Comparison of ENCODE assay signal across 1 cellular context in the genomic region with DNA sequence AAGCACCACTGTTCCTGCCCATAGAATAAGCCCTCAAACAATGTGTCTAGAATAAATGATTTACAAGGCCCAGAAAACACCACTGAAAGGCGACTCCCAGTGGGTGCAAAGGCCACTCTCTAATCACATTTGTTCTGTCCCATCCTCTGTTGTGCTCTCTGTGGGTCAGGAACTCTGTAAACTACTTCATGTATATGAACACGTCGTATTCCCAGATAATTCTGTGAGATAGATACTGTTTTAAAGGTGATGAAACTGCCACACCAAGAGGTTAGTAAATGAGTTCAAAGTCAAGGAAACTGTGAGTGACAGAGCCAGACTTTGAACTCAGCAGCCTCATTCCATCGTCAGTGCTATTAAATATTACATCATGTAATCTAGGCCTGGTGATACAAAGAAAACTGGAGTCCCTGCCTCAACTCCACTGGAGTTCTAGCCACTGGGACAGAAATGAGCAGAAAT.
A peak's percentile ranks its signal among the peaks of the same experiment; 100 is the strongest.
TF ChIP-seq lines count a peak whose summit lies in the region.

No MANE protein-coding gene starts in this region.

TF ChIP-seq in HepG2, 621 proteins besides CTCF, POLR2A, EP300 and RAD21 (continued from another document and continues in another):
- TF ChIP-seq, protein P1, sequence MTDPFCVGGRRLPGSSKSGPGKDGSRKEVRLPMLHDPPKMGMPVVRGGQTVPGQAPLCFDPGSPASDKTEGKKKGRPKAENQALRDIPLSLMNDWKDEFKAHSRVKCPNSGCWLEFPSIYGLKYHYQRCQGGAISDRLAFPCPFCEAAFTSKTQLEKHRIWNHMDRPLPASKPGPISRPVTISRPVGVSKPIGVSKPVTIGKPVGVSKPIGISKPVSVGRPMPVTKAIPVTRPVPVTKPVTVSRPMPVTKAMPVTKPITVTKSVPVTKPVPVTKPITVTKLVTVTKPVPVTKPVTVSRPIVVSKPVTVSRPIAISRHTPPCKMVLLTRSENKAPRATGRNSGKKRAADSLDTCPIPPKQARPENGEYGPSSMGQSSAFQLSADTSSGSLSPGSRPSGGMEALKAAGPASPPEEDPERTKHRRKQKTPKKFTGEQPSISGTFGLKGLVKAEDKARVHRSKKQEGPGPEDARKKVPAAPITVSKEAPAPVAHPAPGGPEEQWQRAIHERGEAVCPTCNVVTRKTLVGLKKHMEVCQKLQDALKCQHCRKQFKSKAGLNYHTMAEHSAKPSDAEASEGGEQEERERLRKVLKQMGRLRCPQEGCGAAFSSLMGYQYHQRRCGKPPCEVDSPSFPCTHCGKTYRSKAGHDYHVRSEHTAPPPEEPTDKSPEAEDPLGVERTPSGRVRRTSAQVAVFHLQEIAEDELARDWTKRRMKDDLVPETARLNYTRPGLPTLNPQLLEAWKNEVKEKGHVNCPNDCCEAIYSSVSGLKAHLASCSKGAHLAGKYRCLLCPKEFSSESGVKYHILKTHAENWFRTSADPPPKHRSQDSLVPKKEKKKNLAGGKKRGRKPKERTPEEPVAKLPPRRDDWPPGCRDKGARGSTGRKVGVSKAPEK (CRISPR knock-in tag; IDR thresholded peaks at IDR 0.05; ENCODE audit: borderline replicate concordance): no peak
- TF ChIP-seq ZNF724P (CRISPR knock-in tag; IDR thresholded peaks at IDR 0.05; ENCODE audit: borderline replicate concordance) (no peak), RBFOX2 (IDR thresholded peaks at IDR 0.05; ENCODE audit: low read depth, low read length) (no peak), GABPA (IDR thresholded peaks at IDR 0.05; ENCODE audit: low read depth, low read length) (no peak), GABPA (CRISPR knock-in tag; IDR thresholded peaks at IDR 0.05; ENCODE audit: low read depth) (peak; percentile 48; the same call in 1 of the 2 replicates), DMAP1 (CRISPR knock-in tag; IDR thresholded peaks at IDR 0.05) (0 out of 2 replicates have a peak, but pooled peaks have one; percentile 60), ZNF670 (CRISPR knock-in tag; IDR thresholded peaks at IDR 0.05; ENCODE audit: borderline replicate concordance) (peak; percentile 82), ZNF788 (CRISPR knock-in tag; IDR thresholded peaks at IDR 0.05; ENCODE audit: borderline replicate concordance) (peak; percentile 30; the same call in 1 of the 2 replicates), ZKSCAN8 (CRISPR knock-in tag; IDR thresholded peaks at IDR 0.05; ENCODE audit: borderline replicate concordance) (peak; percentile 54; the same call in 1 of the 2 replicates), PHB2 (IDR thresholded peaks at IDR 0.05; ENCODE audit: partially characterized antibody) (no peak), JUN (CRISPR knock-in tag; IDR thresholded peaks at IDR 0.05) (peak; percentile 31; the same call in 1 of the 2 replicates), ZNF251 (CRISPR knock-in tag; IDR thresholded peaks at IDR 0.05) (no peak), ZNF10 (CRISPR knock-in tag; IDR thresholded peaks at IDR 0.05; ENCODE audit: borderline replicate concordance, low read depth) (no peak), SOX5 (CRISPR knock-in tag; IDR thresholded peaks at IDR 0.05; ENCODE audit: borderline replicate concordance) (peak; percentile 97), KDM6A (CRISPR knock-in tag; IDR thresholded peaks at IDR 0.05; ENCODE audit: low read depth) (peak; percentile 80), NR2C2 (CRISPR knock-in tag; IDR thresholded peaks at IDR 0.05; ENCODE audit: borderline replicate concordance) (peak; percentile 57; the same call in 1 of the 2 replicates), FOXA1 (IDR thresholded peaks at IDR 0.05) (no peak), FOXA1 (CRISPR knock-in tag; IDR thresholded peaks at IDR 0.05) (peak; percentile 29; the same call in 1 of the 2 replicates), ATAD3A (CRISPR knock-in tag; IDR thresholded peaks at IDR 0.05) (no peak), ZC3H13 (CRISPR knock-in tag; IDR thresholded peaks at IDR 0.05) (no peak), ZNF644 (CRISPR knock-in tag; IDR thresholded peaks at IDR 0.05; ENCODE audit: low read depth) (peak; percentile 60), SALL1 (CRISPR knock-in tag; IDR thresholded peaks at IDR 0.05) (peak; percentile 86), SMAD3 (CRISPR knock-in tag; IDR thresholded peaks at IDR 0.05) (peak; percentile 74), KMT2A (CRISPR knock-in tag; IDR thresholded peaks at IDR 0.05) (no peak), ZNF614 (CRISPR knock-in tag; IDR thresholded peaks at IDR 0.05; ENCODE audit: borderline replicate concordance) (peak; percentile 88), ARNTL (CRISPR knock-in tag; IDR thresholded peaks at IDR 0.05) (no peak), POGZ (CRISPR knock-in tag; IDR thresholded peaks at IDR 0.05) (peak; percentile 85), HNRNPUL1 (IDR thresholded peaks at IDR 0.05; ENCODE audit: low read depth, low read length) (peak; percentile 95), HDAC1 (CRISPR knock-in tag; IDR thresholded peaks at IDR 0.05) (peak; percentile 65), GABPB1 (CRISPR knock-in tag; IDR thresholded peaks at IDR 0.05) (no peak), NR2F6 (IDR thresholded peaks at IDR 0.05) (peak; percentile 84), NR2F6 (CRISPR knock-in tag; IDR thresholded peaks at IDR 0.05) (peak; percentile 83), ZNF101 (CRISPR knock-in tag; IDR thresholded peaks at IDR 0.05; ENCODE audit: borderline replicate concordance, low read depth) (no peak)
- TF ChIP-seq, protein P2, sequence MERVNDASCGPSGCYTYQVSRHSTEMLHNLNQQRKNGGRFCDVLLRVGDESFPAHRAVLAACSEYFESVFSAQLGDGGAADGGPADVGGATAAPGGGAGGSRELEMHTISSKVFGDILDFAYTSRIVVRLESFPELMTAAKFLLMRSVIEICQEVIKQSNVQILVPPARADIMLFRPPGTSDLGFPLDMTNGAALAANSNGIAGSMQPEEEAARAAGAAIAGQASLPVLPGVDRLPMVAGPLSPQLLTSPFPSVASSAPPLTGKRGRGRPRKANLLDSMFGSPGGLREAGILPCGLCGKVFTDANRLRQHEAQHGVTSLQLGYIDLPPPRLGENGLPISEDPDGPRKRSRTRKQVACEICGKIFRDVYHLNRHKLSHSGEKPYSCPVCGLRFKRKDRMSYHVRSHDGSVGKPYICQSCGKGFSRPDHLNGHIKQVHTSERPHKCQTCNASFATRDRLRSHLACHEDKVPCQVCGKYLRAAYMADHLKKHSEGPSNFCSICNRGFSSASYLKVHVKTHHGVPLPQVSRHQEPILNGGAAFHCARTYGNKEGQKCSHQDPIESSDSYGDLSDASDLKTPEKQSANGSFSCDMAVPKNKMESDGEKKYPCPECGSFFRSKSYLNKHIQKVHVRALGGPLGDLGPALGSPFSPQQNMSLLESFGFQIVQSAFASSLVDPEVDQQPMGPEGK (CRISPR knock-in tag; IDR thresholded peaks at IDR 0.05): peak; percentile 31; the same call in 1 of the 2 replicates
- TF ChIP-seq, protein P3, sequence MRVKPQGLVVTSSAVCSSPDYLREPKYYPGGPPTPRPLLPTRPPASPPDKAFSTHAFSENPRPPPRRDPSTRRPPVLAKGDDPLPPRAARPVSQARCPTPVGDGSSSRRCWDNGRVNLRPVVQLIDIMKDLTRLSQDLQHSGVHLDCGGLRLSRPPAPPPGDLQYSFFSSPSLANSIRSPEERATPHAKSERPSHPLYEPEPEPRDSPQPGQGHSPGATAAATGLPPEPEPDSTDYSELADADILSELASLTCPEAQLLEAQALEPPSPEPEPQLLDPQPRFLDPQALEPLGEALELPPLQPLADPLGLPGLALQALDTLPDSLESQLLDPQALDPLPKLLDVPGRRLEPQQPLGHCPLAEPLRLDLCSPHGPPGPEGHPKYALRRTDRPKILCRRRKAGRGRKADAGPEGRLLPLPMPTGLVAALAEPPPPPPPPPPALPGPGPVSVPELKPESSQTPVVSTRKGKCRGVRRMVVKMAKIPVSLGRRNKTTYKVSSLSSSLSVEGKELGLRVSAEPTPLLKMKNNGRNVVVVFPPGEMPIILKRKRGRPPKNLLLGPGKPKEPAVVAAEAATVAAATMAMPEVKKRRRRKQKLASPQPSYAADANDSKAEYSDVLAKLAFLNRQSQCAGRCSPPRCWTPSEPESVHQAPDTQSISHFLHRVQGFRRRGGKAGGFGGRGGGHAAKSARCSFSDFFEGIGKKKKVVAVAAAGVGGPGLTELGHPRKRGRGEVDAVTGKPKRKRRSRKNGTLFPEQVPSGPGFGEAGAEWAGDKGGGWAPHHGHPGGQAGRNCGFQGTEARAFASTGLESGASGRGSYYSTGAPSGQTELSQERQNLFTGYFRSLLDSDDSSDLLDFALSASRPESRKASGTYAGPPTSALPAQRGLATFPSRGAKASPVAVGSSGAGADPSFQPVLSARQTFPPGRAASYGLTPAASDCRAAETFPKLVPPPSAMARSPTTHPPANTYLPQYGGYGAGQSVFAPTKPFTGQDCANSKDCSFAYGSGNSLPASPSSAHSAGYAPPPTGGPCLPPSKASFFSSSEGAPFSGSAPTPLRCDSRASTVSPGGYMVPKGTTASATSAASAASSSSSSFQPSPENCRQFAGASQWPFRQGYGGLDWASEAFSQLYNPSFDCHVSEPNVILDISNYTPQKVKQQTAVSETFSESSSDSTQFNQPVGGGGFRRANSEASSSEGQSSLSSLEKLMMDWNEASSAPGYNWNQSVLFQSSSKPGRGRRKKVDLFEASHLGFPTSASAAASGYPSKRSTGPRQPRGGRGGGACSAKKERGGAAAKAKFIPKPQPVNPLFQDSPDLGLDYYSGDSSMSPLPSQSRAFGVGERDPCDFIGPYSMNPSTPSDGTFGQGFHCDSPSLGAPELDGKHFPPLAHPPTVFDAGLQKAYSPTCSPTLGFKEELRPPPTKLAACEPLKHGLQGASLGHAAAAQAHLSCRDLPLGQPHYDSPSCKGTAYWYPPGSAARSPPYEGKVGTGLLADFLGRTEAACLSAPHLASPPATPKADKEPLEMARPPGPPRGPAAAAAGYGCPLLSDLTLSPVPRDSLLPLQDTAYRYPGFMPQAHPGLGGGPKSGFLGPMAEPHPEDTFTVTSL (CRISPR knock-in tag; IDR thresholded peaks at IDR 0.05; ENCODE audit: borderline replicate concordance): peak; percentile 96
- TF ChIP-seq, protein P4, sequence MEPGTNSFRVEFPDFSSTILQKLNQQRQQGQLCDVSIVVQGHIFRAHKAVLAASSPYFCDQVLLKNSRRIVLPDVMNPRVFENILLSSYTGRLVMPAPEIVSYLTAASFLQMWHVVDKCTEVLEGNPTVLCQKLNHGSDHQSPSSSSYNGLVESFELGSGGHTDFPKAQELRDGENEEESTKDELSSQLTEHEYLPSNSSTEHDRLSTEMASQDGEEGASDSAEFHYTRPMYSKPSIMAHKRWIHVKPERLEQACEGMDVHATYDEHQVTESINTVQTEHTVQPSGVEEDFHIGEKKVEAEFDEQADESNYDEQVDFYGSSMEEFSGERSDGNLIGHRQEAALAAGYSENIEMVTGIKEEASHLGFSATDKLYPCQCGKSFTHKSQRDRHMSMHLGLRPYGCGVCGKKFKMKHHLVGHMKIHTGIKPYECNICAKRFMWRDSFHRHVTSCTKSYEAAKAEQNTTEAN (CRISPR knock-in tag; conservative IDR thresholded peaks at IDR 0.05): 0 out of 2 replicates have a peak, but pooled peaks have one; percentile 48
- TF ChIP-seq, protein P5, sequence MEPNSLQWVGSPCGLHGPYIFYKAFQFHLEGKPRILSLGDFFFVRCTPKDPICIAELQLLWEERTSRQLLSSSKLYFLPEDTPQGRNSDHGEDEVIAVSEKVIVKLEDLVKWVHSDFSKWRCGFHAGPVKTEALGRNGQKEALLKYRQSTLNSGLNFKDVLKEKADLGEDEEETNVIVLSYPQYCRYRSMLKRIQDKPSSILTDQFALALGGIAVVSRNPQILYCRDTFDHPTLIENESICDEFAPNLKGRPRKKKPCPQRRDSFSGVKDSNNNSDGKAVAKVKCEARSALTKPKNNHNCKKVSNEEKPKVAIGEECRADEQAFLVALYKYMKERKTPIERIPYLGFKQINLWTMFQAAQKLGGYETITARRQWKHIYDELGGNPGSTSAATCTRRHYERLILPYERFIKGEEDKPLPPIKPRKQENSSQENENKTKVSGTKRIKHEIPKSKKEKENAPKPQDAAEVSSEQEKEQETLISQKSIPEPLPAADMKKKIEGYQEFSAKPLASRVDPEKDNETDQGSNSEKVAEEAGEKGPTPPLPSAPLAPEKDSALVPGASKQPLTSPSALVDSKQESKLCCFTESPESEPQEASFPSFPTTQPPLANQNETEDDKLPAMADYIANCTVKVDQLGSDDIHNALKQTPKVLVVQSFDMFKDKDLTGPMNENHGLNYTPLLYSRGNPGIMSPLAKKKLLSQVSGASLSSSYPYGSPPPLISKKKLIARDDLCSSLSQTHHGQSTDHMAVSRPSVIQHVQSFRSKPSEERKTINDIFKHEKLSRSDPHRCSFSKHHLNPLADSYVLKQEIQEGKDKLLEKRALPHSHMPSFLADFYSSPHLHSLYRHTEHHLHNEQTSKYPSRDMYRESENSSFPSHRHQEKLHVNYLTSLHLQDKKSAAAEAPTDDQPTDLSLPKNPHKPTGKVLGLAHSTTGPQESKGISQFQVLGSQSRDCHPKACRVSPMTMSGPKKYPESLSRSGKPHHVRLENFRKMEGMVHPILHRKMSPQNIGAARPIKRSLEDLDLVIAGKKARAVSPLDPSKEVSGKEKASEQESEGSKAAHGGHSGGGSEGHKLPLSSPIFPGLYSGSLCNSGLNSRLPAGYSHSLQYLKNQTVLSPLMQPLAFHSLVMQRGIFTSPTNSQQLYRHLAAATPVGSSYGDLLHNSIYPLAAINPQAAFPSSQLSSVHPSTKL (CRISPR knock-in tag; IDR thresholded peaks at IDR 0.05): peak; percentile 97
- TF ChIP-seq, protein P6, sequence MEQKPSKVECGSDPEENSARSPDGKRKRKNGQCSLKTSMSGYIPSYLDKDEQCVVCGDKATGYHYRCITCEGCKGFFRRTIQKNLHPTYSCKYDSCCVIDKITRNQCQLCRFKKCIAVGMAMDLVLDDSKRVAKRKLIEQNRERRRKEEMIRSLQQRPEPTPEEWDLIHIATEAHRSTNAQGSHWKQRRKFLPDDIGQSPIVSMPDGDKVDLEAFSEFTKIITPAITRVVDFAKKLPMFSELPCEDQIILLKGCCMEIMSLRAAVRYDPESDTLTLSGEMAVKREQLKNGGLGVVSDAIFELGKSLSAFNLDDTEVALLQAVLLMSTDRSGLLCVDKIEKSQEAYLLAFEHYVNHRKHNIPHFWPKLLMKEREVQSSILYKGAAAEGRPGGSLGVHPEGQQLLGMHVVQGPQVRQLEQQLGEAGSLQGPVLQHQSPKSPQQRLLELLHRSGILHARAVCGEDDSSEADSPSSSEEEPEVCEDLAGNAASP (CRISPR knock-in tag; IDR thresholded peaks at IDR 0.05; ENCODE audit: borderline replicate concordance): peak; percentile 29; the same call in 1 of the 2 replicates
- TF ChIP-seq, protein P7, sequence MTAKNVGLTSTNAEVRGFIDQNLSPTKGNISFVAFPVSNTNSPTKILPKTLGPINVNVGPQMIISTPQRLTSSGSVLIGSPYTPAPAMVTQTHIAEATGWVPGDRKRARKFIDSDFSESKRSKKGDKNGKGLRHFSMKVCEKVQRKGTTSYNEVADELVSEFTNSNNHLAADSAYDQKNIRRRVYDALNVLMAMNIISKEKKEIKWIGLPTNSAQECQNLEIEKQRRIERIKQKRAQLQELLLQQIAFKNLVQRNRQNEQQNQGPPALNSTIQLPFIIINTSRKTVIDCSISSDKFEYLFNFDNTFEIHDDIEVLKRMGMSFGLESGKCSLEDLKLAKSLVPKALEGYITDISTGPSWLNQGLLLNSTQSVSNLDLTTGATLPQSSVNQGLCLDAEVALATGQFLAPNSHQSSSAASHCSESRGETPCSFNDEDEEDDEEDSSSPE (CRISPR knock-in tag; IDR thresholded peaks at IDR 0.05): peak; percentile 22; the same call in 1 of the 2 replicates
- TF ChIP-seq, protein P8, sequence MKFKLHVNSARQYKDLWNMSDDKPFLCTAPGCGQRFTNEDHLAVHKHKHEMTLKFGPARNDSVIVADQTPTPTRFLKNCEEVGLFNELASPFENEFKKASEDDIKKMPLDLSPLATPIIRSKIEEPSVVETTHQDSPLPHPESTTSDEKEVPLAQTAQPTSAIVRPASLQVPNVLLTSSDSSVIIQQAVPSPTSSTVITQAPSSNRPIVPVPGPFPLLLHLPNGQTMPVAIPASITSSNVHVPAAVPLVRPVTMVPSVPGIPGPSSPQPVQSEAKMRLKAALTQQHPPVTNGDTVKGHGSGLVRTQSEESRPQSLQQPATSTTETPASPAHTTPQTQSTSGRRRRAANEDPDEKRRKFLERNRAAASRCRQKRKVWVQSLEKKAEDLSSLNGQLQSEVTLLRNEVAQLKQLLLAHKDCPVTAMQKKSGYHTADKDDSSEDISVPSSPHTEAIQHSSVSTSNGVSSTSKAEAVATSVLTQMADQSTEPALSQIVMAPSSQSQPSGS (CRISPR knock-in tag; IDR thresholded peaks at IDR 0.05): peak; percentile 59; the same call in 1 of the 2 replicates
